10 cellular contexts compared by ENCODE assay signal in the genomic region with DNA sequence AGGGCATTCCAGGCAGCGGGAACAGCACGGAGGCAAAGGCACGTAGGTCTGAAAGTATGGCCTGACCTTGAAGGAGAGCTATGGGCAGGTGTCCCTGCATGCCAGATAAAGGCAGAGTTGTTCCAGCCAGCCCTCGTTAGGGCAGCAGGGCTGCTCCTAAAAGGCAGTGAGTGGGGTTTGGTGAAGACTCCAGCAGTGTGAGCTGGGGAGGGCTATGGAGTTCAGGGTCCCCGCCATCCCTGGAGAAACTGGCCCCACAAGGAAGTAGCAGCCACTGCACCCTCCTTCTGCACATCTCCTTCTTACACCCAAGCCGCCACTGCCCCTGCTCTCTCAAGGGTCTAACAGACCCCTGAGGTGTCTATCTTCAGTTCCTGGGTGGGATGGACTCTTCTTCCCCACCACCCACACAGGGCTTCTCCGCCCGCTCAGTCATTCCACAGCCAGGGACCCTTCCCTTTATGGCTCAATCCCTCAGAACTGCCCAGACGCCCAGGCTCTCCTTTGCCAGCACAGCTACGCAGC. TPM values are rescaled to one million over a fixed set of nuclear protein-coding genes. Genes with fewer than 3 reads are reported as not detected.
DNase-seq lines count a peak whose midpoint lies in the region; TF ChIP-seq lines count a peak whose summit lies in the region.
"Had no signal": no experiment of that assay in that cellular context is flagged by ENCODE, and none has a peak within 500 bp of the region (broad histone marks: within the 10 kb centered on the region; RNA-seq: fewer than 3 reads in every experiment).

No MANE protein-coding gene starts in this region.

- H3K36me3 ChIP-seq in SU-DHL-6 (ENCODE audit: low read length), result no peaks in the 10 kb centered on the region

- intact Hi-C loops in posterior vena cava (cut with DNase I), result no loop called here

- peak; percentile 16 for DNase-seq in GDM1 (lab: John Stamatoyannopoulos, UW)
- DNase-seq in fibroblast of mammary gland (ENCODE audit: low read depth), result no peak
- peak; percentile 69 for DNase-seq in posterior vena cava (ENCODE audit: low spot score)
- DNase-seq in globus pallidus (ENCODE audit: low spot score), result no peak
- no peak for DNase-seq in GF-D8 (lab: John Stamatoyannopoulos, UW)
- no peak for DNase-seq in SIG-M5 treated with dmso at 0.1 percent for 504 hours (lab: John Stamatoyannopoulos, UW; ENCODE audit: unreplicated experiment)
- DNase-seq in 8988T, result no peak
- DNase-seq: NCI-H510A treated with DMSO at 0.1 percent for 48 hours had no signal

- H3K27ac ChIP-seq in SU-DHL-6 (ENCODE audit: low read depth, low read length), result peak overlapping the region; percentile 98

- H3K9ac ChIP-seq in SU-DHL-6 (ENCODE audit: low read length), result peak overlapping the region; percentile 90

- H3K4me3 ChIP-seq in SU-DHL-6 (ENCODE audit: insufficient read depth, low read length, poor library complexity, severe bottlenecking) (peak overlapping the region; percentile 80), fibroblast of mammary gland (ENCODE audit: control insufficient read depth, low read depth, low read length) (peak overlapping the region; percentile 61)

- no peaks in the 10 kb centered on the region for H4K20me1 ChIP-seq in SU-DHL-6 (ENCODE audit: low read depth, low read length)

- peaks cover 80% of the 10 kb centered on the region for H3K79me2 ChIP-seq in SU-DHL-6 (ENCODE audit: insufficient read depth, low read length)

- H2AFZ ChIP-seq in SU-DHL-6 (ENCODE audit: low read depth, low read length, severe bottlenecking), result no peak overlapping the region

- peak overlapping the region; percentile 95 for H3K4me2 ChIP-seq in SU-DHL-6 (ENCODE audit: low read depth, low read length, poor library complexity, severe bottlenecking)

- H3K27me3 ChIP-seq in SU-DHL-6 (ENCODE audit: low read length), result no peaks in the 10 kb centered on the region

- H3K9me2 ChIP-seq in SU-DHL-6 (replicated peaks; ENCODE audit: insufficient read depth, low read length), result no peaks in the 10 kb centered on the region

- no peak for TF ChIP-seq CTCF in SU-DHL-6 (IDR thresholded peaks at IDR 0.05; ENCODE audit: insufficient read depth, low read length, poor library complexity, severe bottlenecking)
- TF ChIP-seq CTCF in fibroblast of mammary gland (conservative IDR thresholded peaks at IDR 0.05; ENCODE audit: control insufficient read depth, insufficient read depth, low read depth, low read length), result no peak

- H3K9me3 ChIP-seq in SU-DHL-6 (ENCODE audit: insufficient read depth, low read length), result no peaks in the 10 kb centered on the region

- H3F3A ChIP-seq in SU-DHL-6 (ENCODE audit: insufficient read depth), result peaks cover 54% of the 10 kb centered on the region

RNA-seq across cellular contexts. Expression of gene AKNA, which starts 1.4 kb away (rescaled TPM):
- total RNA-seq in posterior vena cava, result 10 to 100 TPM; 23.8 to 32.4 TPM

RNA-seq across cellular contexts. Expression of gene ORM2, which starts 56.8 kb away (rescaled TPM):
- total RNA-seq in posterior vena cava, result not detected
- total RNA-seq: bronchial epithelial cell had no signal

Comparison
In these comparisons a context has a peak if more than half of its experiments do, and no peak if none do; other contexts are left out.
1. DNase-seq: peak in GDM1 (single experiment) and posterior vena cava (single experiment); none in fibroblast of mammary gland (single experiment), globus pallidus (single experiment), GF-D8 (single experiment), SIG-M5 treated with dmso at 0.1 percent for 504 hours (single experiment) and 8988T (single experiment).